Comparison of ENCODE assay signal across 11 cellular contexts in the genomic region with DNA sequence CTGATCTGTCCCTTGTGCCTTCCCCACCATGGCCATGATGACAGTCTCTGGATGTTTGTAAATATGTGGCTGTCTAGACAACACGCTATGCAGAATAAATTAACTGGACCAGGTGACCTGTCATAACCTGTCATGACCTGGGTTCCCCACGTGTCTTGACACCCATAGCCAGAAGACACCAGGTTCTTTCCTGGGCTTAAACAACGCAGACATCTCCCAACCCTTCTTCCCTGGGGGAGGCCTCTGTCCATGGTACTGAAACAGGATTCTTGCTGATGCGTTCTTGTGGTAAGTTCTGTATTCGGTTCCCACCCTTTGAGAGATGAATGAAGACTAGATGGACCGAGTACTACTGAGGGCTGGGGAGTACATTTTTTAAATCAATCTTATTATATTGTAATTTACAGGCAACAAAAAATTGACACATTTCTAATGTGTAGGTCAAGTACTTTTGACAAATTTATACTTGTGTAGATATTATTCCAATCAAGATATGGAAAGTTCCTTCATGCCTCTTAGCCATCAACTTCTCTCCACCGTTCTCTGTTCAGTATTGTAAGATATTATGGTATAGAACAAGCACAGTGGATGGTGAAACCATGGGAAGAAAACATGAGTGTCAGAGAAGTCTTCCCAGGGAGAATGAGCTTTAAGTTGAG.
A peak's percentile ranks its signal among the peaks of the same experiment; 100 is the strongest.
DNase-seq lines count a peak whose midpoint lies in the region; ATAC-seq, FAIRE-seq and TF ChIP-seq lines count a peak whose summit lies in the region.
"Had no signal": no experiment of that assay in that cellular context is flagged by ENCODE, and none has a peak within 500 bp of the region (broad histone marks: within the 10 kb centered on the region; RNA-seq: fewer than 3 reads in every experiment).

No MANE protein-coding gene starts in this region.

- no peak overlapping the region for H2AFZ ChIP-seq in HepG2 (ENCODE audit: low read length)

- H4K20me1 ChIP-seq in HepG2 (ENCODE audit: insufficient read depth, low read length), result no peaks in the 10 kb centered on the region

- H3K4me3 ChIP-seq in HepG2 (replicated peaks in 1 of 3; ENCODE audit: insufficient read depth in 1 of 3, low read depth in 2 of 3, low read length in 3 of 3) (no peak overlapping the region), right lobe of liver (no peak overlapping the region), SJSA1 (no peak overlapping the region), fibroblast of villous mesenchyme (ENCODE audit: low read depth, low read length) (no peak overlapping the region)

- no peaks in the 10 kb centered on the region for H3K27me3 ChIP-seq in HepG2 (ENCODE audit: control insufficient read depth in 1 of 2, insufficient read depth in 2 of 2, low read length in 2 of 2)
- H3K27me3 ChIP-seq in right lobe of liver, result no peaks in the 10 kb centered on the region
- no peaks in the 10 kb centered on the region for H3K27me3 ChIP-seq in SJSA1 (replicated peaks)

- intact Hi-C loops in HepG2 (cut with micrococcal nuclease; ENCODE audit: unreplicated experiment) (no loop called here), right lobe of liver (cut with DNase I) (no loop called here)

- DNase-seq in HepG2 (ENCODE audit: low spot score) (peak; percentile 5), right lobe of liver (no peak), SJSA1 (ENCODE audit: low read depth in 1 of 2, low spot score in 2 of 2) (peak in 1 of 2 experiments; percentile 57), fibroblast of villous mesenchyme (ENCODE audit: low read depth) (peak; percentile 39), COLO829 (ENCODE audit: low spot score) (no peak), NCI-H526 treated with DMSO at 0.1 percent for 48 hours (lab: John Stamatoyannopoulos, UW) (no peak), retina (no peak), HuH-7.5 (ENCODE audit: low spot score) (no peak)
- DNase-seq: CD4-positive, alpha-beta memory T cell; hypothalamus; NCI-H2171 treated with DMSO at 0.1 percent for 48 hours had no signal

- H3K9ac ChIP-seq in HepG2 (ENCODE audit: insufficient read depth, low read depth, low read length), result no peak overlapping the region

- BruUV-seq in HepG2 (replicated peaks; lab: Mats Ljungman, UMichigan), result no TSS peak

- CTCF ChIA-PET in HepG2 (lab: Yijun Ruan, JAX; ENCODE audit: low intra/inter-chr PET ratio, low total read pairs), result no interaction called here

- TF ChIP-seq EP300 in HepG2 (IDR thresholded peaks at IDR 0.05; ENCODE audit: low read depth in 2 of 2, low read length in 2 of 2), result no peak
- TF ChIP-seq EP300 in HepG2 (CRISPR knock-in tag; IDR thresholded peaks at IDR 0.05; ENCODE audit: borderline replicate concordance), result no peak

- no peaks in the 10 kb centered on the region for H3K79me2 ChIP-seq in HepG2 (ENCODE audit: insufficient read depth, low read length)

- 12% methylated on average over 7 of the region's 7 CpGs for WGBS in HepG2 (ENCODE audit: low lambda C conversion rate)
- 11% methylated on average over 5 of the region's 7 CpGs for WGBS in right lobe of liver (ENCODE audit: insufficient coverage, low coverage, low lambda C conversion rate, missing lambda C conversion rate)

- TF ChIP-seq CTCF in HepG2 (CRISPR knock-in tag; IDR thresholded peaks at IDR 0.05), result no peak
- no peak for TF ChIP-seq CTCF in right lobe of liver (IDR thresholded peaks at IDR 0.05)
- no peak for TF ChIP-seq CTCF in fibroblast of villous mesenchyme (IDR thresholded peaks at IDR 0.05; ENCODE audit: insufficient read depth, low read depth, low read length)

- TF ChIP-seq RAD21 in HepG2 (CRISPR knock-in tag; IDR thresholded peaks at IDR 0.05), result no peak

- in situ Hi-C loops in HepG2 (cut with HindIII; ENCODE audit: extremely low pct_ligation_motif_present, low pct_unique_long_range_greater_than_20kb), result no loop called here

- POLR2A ChIA-PET in HepG2 (lab: Yijun Ruan, JAX), result no interaction called here

- H3K36me3 ChIP-seq in HepG2 (replicated peaks in 1 of 2; ENCODE audit: control insufficient read depth in 1 of 2, insufficient read depth in 2 of 2, low read length in 2 of 2) (no peaks in the 10 kb centered on the region), right lobe of liver (no peaks in the 10 kb centered on the region), SJSA1 (no peaks in the 10 kb centered on the region)

- H3K4me1 ChIP-seq in HepG2 (ENCODE audit: insufficient read depth, low read length) (no peaks in the 10 kb centered on the region), right lobe of liver (no peaks in the 10 kb centered on the region), SJSA1 (replicated peaks) (peaks cover 37% of the 10 kb centered on the region)

- ATAC-seq in HepG2 (no peak), right lobe of liver (no peak)

- H3K27ac ChIP-seq in HepG2 (ENCODE audit: extremely low read length, insufficient read depth, low read length) (no peak overlapping the region), right lobe of liver (no peak overlapping the region), SJSA1 (peak overlapping the region; percentile 97)

- H3K4me2 ChIP-seq in HepG2 (ENCODE audit: low read depth, low read length), result no peak overlapping the region

- H3K9me3 ChIP-seq in HepG2 (ENCODE audit: low read length), result no peaks in the 10 kb centered on the region
- H3K9me3 ChIP-seq in right lobe of liver, result no peaks in the 10 kb centered on the region
- no peaks in the 10 kb centered on the region for H3K9me3 ChIP-seq in SJSA1 (replicated peaks)

- no peak for FAIRE-seq in HepG2 (lab: Jason Lieb, UNC)

- TF ChIP-seq POLR2A in HepG2 (IDR thresholded peaks at IDR 0.05; ENCODE audit: insufficient read depth in 1 of 2, low read depth in 2 of 2, low read length in 2 of 2) (no peak), right lobe of liver (IDR thresholded peaks at IDR 0.05) (no peak)

TF ChIP-seq in HepG2, 621 proteins besides CTCF, POLR2A, EP300 and RAD21:
- TF ChIP-seq MAFG (CRISPR knock-in tag; IDR thresholded peaks at IDR 0.05), result no peak
- 0 out of 2 replicates have a peak, but pooled peaks have one; percentile 16 for TF ChIP-seq THAP11 (CRISPR knock-in tag; IDR thresholded peaks at IDR 0.05)
- TF ChIP-seq, protein P1, sequence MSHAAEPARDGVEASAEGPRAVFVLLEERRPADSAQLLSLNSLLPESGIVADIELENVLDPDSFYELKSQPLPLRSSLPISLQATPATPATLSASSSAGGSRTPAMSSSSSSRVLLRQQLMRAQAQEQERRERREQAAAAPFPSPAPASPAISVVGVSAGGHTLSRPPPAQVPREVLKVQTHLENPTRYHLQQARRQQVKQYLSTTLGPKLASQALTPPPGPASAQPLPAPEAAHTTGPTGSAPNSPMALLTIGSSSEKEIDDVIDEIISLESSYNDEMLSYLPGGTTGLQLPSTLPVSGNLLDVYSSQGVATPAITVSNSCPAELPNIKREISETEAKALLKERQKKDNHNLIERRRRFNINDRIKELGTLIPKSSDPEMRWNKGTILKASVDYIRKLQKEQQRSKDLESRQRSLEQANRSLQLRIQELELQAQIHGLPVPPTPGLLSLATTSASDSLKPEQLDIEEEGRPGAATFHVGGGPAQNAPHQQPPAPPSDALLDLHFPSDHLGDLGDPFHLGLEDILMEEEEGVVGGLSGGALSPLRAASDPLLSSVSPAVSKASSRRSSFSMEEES (CRISPR knock-in tag; IDR thresholded peaks at IDR 0.05), result 0 out of 2 replicates have a peak, but pooled peaks have one; percentile 26
- TF ChIP-seq, protein P2, sequence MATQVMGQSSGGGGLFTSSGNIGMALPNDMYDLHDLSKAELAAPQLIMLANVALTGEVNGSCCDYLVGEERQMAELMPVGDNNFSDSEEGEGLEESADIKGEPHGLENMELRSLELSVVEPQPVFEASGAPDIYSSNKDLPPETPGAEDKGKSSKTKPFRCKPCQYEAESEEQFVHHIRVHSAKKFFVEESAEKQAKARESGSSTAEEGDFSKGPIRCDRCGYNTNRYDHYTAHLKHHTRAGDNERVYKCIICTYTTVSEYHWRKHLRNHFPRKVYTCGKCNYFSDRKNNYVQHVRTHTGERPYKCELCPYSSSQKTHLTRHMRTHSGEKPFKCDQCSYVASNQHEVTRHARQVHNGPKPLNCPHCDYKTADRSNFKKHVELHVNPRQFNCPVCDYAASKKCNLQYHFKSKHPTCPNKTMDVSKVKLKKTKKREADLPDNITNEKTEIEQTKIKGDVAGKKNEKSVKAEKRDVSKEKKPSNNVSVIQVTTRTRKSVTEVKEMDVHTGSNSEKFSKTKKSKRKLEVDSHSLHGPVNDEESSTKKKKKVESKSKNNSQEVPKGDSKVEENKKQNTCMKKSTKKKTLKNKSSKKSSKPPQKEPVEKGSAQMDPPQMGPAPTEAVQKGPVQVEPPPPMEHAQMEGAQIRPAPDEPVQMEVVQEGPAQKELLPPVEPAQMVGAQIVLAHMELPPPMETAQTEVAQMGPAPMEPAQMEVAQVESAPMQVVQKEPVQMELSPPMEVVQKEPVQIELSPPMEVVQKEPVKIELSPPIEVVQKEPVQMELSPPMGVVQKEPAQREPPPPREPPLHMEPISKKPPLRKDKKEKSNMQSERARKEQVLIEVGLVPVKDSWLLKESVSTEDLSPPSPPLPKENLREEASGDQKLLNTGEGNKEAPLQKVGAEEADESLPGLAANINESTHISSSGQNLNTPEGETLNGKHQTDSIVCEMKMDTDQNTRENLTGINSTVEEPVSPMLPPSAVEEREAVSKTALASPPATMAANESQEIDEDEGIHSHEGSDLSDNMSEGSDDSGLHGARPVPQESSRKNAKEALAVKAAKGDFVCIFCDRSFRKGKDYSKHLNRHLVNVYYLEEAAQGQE (IDR thresholded peaks at IDR 0.05; ENCODE audit: borderline replicate concordance in 1 of 2, low read depth in 1 of 2, low read length in 2 of 2), result peak; percentile 77 to 95
- no peak for TF ChIP-seq BORCS8-MEF2B (CRISPR knock-in tag; IDR thresholded peaks at IDR 0.05)
- TF ChIP-seq TGIF2 (CRISPR knock-in tag; IDR thresholded peaks at IDR 0.05), result peak; percentile 80
- TF ChIP-seq EHMT2 (IDR thresholded peaks at IDR 0.05; ENCODE audit: borderline replicate concordance, low read depth, low read length), result peak; percentile 95
- TF ChIP-seq ZNF335 (CRISPR knock-in tag; IDR thresholded peaks at IDR 0.05), result 0 out of 2 replicates have a peak, but pooled peaks have one; percentile 30
- TF ChIP-seq MIER2 (CRISPR knock-in tag; IDR thresholded peaks at IDR 0.05), result peak; percentile 94

Comparison
In these comparisons a context has a peak if more than half of its experiments do, and no peak if none do; other contexts are left out.
1. DNase-seq: peak in HepG2 (single experiment) and fibroblast of villous mesenchyme (single experiment); none in right lobe of liver (0 of 3), COLO829 (single experiment), NCI-H526 treated with DMSO at 0.1 percent for 48 hours (single experiment), retina (single experiment) and HuH-7.5 (single experiment).